In the genomic region with DNA sequence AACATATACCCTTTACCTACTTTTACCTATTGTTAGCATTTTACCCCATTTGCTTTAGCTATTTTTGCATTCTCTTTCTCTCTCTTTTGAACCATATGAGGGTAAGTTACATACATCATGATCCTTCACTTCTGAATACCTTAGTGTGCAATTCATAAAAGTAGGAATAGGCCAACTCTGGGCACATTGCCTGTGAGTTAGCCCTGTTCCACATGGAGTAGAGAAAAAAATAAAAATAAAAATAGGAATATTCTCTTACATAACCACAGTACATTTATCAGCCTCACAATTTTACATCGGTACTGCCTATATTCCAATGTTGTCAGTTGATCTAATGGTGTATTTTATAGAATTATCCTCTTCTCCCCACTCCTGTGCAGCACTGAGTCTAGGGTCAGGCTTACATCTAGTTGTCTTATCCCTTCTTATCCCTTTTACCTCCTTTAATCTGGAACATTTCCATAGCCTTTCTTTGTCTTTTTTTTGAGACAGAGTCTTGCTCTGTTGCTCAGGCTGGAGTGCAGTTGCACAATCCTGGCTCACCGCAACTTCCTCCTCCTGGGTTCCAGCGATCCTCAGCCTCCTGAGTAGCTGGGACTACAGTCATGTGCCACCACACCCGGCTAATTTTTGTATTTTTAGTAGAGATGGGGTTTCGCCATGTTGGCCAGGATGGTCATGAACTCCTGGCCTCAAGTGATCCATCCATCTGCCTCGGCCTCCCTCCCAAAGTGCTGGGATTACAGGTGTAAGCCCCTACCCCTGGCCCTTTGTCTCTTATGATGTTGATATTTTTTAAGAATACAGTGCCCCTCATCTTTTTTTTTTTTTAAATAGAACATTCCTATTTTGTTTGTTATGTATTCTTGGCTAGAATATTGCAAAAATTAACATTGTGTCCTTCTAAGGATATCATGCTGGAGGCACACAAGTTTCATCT, we compare ENCODE assay signal across 1 cellular context.
TF ChIP-seq lines count a peak whose summit lies in the region.

No MANE protein-coding gene starts in this region.

TF ChIP-seq in GM12878, 131 proteins besides CTCF, POLR2A, EP300 and RAD21:
- TF ChIP-seq EGR1 (IDR thresholded peaks at IDR 0.05; ENCODE audit: borderline replicate concordance in 1 of 2, low read depth in 2 of 2, low read length in 2 of 2): no peak
- TF ChIP-seq ZBED1 (IDR thresholded peaks at IDR 0.05; ENCODE audit: borderline replicate concordance): no peak
- TF ChIP-seq, protein P1, sequence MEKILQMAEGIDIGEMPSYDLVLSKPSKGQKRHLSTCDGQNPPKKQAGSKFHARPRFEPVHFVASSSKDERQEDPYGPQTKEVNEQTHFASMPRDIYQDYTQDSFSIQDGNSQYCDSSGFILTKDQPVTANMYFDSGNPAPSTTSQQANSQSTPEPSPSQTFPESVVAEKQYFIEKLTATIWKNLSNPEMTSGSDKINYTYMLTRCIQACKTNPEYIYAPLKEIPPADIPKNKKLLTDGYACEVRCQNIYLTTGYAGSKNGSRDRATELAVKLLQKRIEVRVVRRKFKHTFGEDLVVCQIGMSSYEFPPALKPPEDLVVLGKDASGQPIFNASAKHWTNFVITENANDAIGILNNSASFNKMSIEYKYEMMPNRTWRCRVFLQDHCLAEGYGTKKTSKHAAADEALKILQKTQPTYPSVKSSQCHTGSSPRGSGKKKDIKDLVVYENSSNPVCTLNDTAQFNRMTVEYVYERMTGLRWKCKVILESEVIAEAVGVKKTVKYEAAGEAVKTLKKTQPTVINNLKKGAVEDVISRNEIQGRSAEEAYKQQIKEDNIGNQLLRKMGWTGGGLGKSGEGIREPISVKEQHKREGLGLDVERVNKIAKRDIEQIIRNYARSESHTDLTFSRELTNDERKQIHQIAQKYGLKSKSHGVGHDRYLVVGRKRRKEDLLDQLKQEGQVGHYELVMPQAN (conservative IDR thresholded peaks at IDR 0.05): no peak
- TF ChIP-seq FOXK2 (IDR thresholded peaks at IDR 0.05): no peak
- TF ChIP-seq IKZF1 (conservative IDR thresholded peaks at IDR 0.05): no peak
